ENCODE assay signal across 14 cellular contexts in the genomic region with DNA sequence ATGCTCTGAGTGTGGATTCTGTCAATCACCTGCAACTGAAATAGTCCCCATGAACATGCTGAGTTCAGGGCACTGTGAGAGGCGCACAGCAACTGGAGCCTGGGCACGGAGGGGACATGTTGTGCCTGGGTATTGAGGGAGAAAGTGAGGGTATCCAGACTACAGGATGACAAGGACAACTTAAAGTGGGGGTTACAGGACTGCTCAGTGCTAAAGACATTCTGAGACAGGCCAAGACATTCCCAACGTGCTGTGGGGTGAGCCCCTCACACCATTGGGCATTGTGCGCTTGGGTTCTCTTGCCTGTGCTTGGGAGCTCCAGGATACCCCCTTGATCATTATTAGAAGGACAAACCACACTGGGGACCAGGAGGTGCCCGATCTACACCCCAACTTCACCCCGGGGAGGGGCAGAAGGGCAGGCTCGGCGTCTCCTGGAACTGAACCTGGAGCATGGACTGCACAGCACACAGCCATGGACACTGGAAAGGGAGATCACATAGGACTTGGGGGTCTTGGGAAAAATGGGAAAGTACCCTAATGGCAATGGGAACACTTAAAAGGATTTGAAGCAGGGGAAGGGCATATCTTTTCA.
DNase-seq lines count a peak whose midpoint lies in the region; ATAC-seq and TF ChIP-seq lines count a peak whose summit lies in the region.
"Had no signal": no experiment of that assay in that cellular context is flagged by ENCODE, and none has a peak within 500 bp of the region (broad histone marks: within the 10 kb centered on the region; RNA-seq: fewer than 3 reads in every experiment).

No MANE protein-coding gene starts in this region.

- H3K9me3 ChIP-seq in RWPE2 (ENCODE audit: severe bottlenecking), result no peaks in the 10 kb centered on the region
- H3K9me3 ChIP-seq in neuronal stem cell (replicated peaks in 1 of 2; ENCODE audit: control insufficient read depth in 2 of 2, insufficient read depth in 1 of 2, low read depth in 1 of 2, low read length in 2 of 2), result peaks cover 0 to 8% of the 10 kb centered on the region in 2 donors
- no peaks in the 10 kb centered on the region for H3K9me3 ChIP-seq in sigmoid colon

- H2BK5ac ChIP-seq in neuronal stem cell (ENCODE audit: low read length), result no peak overlapping the region

- H3K4me1 ChIP-seq in RWPE2 (ENCODE audit: insufficient read depth, poor library complexity, severe bottlenecking) (no peaks in the 10 kb centered on the region), neuronal stem cell (ENCODE audit: control insufficient read depth in 2 of 2, insufficient read depth in 1 of 2, low read depth in 1 of 2, low read length in 2 of 2) (no peaks in the 10 kb centered on the region), sigmoid colon (no peaks in the 10 kb centered on the region)

- no peak overlapping the region for H2BK12ac ChIP-seq in neuronal stem cell (ENCODE audit: low read length)

- H3K4me3 ChIP-seq in RWPE2 (ENCODE audit: severe bottlenecking), result no peak overlapping the region
- H3K4me3 ChIP-seq in neuronal stem cell (ENCODE audit: low read length in 2 of 2), result no peak overlapping the region
- H3K4me3 ChIP-seq in sigmoid colon, result no peak overlapping the region
- H3K4me3 ChIP-seq: BLaER1 had no signal

- DNase-seq in activated effector memory CD4-positive, alpha-beta T cell treated with anti-CD3 and anti-CD28 coated beads, Interleukin-2, amount 50 U/mL, for 16 hours, result peak; percentile 57
- DNase-seq in activated effector memory CD4-positive, alpha-beta T cell treated with Interleukin-2 at 50 U/mL for 16 hours, result no peak
- peak; percentile 19 for DNase-seq in RWPE2 (ENCODE audit: low spot score)
- no peak for DNase-seq in neuronal stem cell (ENCODE audit: low spot score)
- peak; percentile 48 for DNase-seq in sigmoid colon
- DNase-seq in epidermal melanocyte (ENCODE audit: insufficient read length, low spot score), result no peak
- DNase-seq in retina, result no peak
- DNase-seq: 8988T; AML-193; CD4-positive, CD25-positive, alpha-beta regulatory T cell; DMS 273 treated with DMSO at 0.1 percent for 48 hours; HCEC 1CT; HFFc6 had no signal

- H3K23ac ChIP-seq in neuronal stem cell (ENCODE audit: low read depth, low read length, poor library complexity), result no peak overlapping the region

- no peak for TF ChIP-seq POLR2A in sigmoid colon (IDR thresholded peaks at IDR 0.05)

- intact Hi-C loops in sigmoid colon (cut with DNase I), result no loop called here

- ATAC-seq in RWPE2 (ENCODE audit: low read depth), result no peak

- H3K27me3 ChIP-seq in RWPE2 (ENCODE audit: insufficient read depth, poor library complexity, severe bottlenecking), result peaks cover 2% of the 10 kb centered on the region
- H3K27me3 ChIP-seq in neuronal stem cell (ENCODE audit: control insufficient read depth in 3 of 3, insufficient read depth in 3 of 3, low read depth in 1 of 3, low read length in 3 of 3), result no peaks in the 10 kb centered on the region
- H3K27me3 ChIP-seq in sigmoid colon, result no peaks in the 10 kb centered on the region
- H3K27me3 ChIP-seq: BLaER1 had no signal

- H3K79me1 ChIP-seq in neuronal stem cell (ENCODE audit: low read depth, low read length), result no peaks in the 10 kb centered on the region

- no peak overlapping the region for H3K4me2 ChIP-seq in neuronal stem cell (ENCODE audit: insufficient read depth, low read length, poor library complexity, severe bottlenecking)
- H3K4me2 ChIP-seq: BLaER1 had no signal

- H3K36me3 ChIP-seq in RWPE2 (ENCODE audit: low read depth) (no peaks in the 10 kb centered on the region), neuronal stem cell (replicated peaks in 1 of 2; ENCODE audit: control insufficient read depth in 2 of 2, insufficient read depth in 2 of 2, low read length in 2 of 2) (no peaks in the 10 kb centered on the region), sigmoid colon (no peaks in the 10 kb centered on the region)
- H3K36me3 ChIP-seq: BLaER1 had no signal

- no peak overlapping the region for H2AFZ ChIP-seq in neuronal stem cell (ENCODE audit: low read length)

- H4K91ac ChIP-seq in neuronal stem cell (ENCODE audit: low read depth, low read length, poor library complexity), result no peak overlapping the region

- H4K8ac ChIP-seq in neuronal stem cell (ENCODE audit: low read depth, low read length), result no peak overlapping the region

- TF ChIP-seq EP300 in sigmoid colon (IDR thresholded peaks at IDR 0.05), result no peak

- no peak overlapping the region for H3K18ac ChIP-seq in neuronal stem cell (ENCODE audit: low read length)

- no peak overlapping the region for H2BK120ac ChIP-seq in neuronal stem cell (ENCODE audit: low read depth, low read length)

- no CpG with 5 or more reads among the region's 8 CpGs for WGBS in neuronal stem cell (ENCODE audit: extremely low coverage in 2 of 2, insufficient read length in 2 of 2, insufficient replicate concordance in 1 of 2), 2 donors
- WGBS in sigmoid colon, 2 donors, result 88 to 90% methylated on average over 8 of the region's 8 CpGs

- no peak overlapping the region for H3K4ac ChIP-seq in neuronal stem cell (ENCODE audit: low read length)

- H3K14ac ChIP-seq in neuronal stem cell (ENCODE audit: low read length), result no peak overlapping the region

- H2BK15ac ChIP-seq in neuronal stem cell (ENCODE audit: low read length), result no peak overlapping the region

- no peak overlapping the region for H3K27ac ChIP-seq in RWPE2 (ENCODE audit: poor library complexity, severe bottlenecking)
- no peak overlapping the region for H3K27ac ChIP-seq in neuronal stem cell (replicated peaks; ENCODE audit: low read length)
- H3K27ac ChIP-seq in sigmoid colon, result no peak overlapping the region
- H3K27ac ChIP-seq: BLaER1 had no signal

- no peak for TF ChIP-seq CTCF in RWPE2 (IDR thresholded peaks at IDR 0.05; ENCODE audit: poor library complexity, severe bottlenecking)
- TF ChIP-seq CTCF in sigmoid colon (IDR thresholded peaks at IDR 0.05), result no peak

- peak overlapping the region; percentile 47 for H3K9ac ChIP-seq in neuronal stem cell (ENCODE audit: low read depth, low read length, poor library complexity)
- H3K9ac ChIP-seq: BLaER1 had no signal

- H2AK5ac ChIP-seq in neuronal stem cell (ENCODE audit: low read depth, low read length), result no peak overlapping the region

Comparison
In these comparisons a context has a peak if more than half of its experiments do, and no peak if none do; other contexts are left out.
1. DNase-seq: peak in activated effector memory CD4-positive, alpha-beta T cell treated with anti-CD3 and anti-CD28 coated beads, Interleukin-2, amount 50 U/mL, for 16 hours (single experiment), RWPE2 (single experiment) and sigmoid colon (single experiment); none in activated effector memory CD4-positive, alpha-beta T cell treated with Interleukin-2 at 50 U/mL for 16 hours (single experiment), neuronal stem cell (single experiment), epidermal melanocyte (single experiment) and retina (single experiment).